ENCODE assay signal across 9 cellular contexts in the genomic region with DNA sequence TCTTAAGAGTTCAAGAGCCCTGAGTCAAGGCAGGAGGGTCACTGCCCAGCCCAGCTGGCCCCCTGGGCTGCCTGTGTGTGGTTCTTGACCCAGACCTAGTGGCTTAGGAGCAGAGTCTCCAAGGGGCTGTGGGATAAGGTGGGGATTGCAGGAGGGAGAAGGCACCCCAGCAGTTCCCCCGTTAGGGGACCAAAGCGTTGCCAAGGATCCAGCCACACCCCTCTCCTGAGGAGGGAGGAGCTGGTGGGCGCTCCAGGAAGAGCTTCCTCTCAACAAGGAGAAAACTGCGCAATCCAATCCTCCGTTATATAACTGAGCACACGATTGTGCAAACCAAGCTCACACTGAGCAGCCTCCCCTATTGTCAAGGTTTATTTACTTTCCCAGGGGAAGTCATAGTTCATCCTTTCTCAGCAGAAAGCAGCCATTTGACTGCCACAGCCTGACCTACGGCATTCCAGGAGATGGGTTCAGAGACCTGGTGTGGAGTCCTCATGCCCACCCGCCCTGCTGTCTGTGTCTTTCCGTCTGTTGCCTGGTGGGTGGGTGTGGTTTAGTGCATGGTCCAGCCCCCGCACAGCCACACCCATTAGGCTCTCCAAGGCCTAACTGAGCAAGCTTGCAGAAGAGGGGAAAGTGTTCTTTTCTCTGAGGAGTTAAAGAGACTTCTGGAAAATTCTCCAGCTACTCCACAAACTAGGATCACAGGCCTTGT. TPM values are rescaled to one million over a fixed set of nuclear protein-coding genes. Genes with fewer than 3 reads are reported as not detected.
DNase-seq lines count a peak whose midpoint lies in the region; ATAC-seq and TF ChIP-seq lines count a peak whose summit lies in the region.
"Had no signal": no experiment of that assay in that cellular context is flagged by ENCODE, and none has a peak within 500 bp of the region (broad histone marks: within the 10 kb centered on the region; RNA-seq: fewer than 3 reads in every experiment).

No MANE protein-coding gene starts in this region.

- intact Hi-C loops in MCF 10A (cut with micrococcal nuclease): no loop called here
- intact Hi-C loops in mammary epithelial cell (cut with micrococcal nuclease): no loop called here
- intact Hi-C loops in adrenal gland (cut with DNase I): no loop called here

- H3K4me3 ChIP-seq in mammary epithelial cell (replicated peaks in 1 of 3; ENCODE audit: insufficient read depth in 1 of 3, low read depth in 2 of 3, low read length in 3 of 3) (no peak overlapping the region), adrenal gland (peak overlapping the region in 1 of 4 donors; percentile 93), thymus (ENCODE audit: low read length) (no peak overlapping the region), SJCRH30 (no peak overlapping the region)

- no peak overlapping the region for H3K4me2 ChIP-seq in mammary epithelial cell (ENCODE audit: insufficient read depth, low read depth, low read length)

- H3K4me3 Mint-ChIP-seq in MCF 10A (ENCODE audit: unreplicated experiment): no peak overlapping the region

- no peak overlapping the region for H3K27ac Mint-ChIP-seq in MCF 10A (ENCODE audit: low read depth, unreplicated experiment)

- ATAC-seq in GM18517 (IDR thresholded peaks at IDR 0.05; ENCODE audit: unreplicated experiment): no peak

- H3K36me3 Mint-ChIP-seq in MCF 10A (ENCODE audit: insufficient read depth, unreplicated experiment): peaks cover 12% of the 10 kb centered on the region
- H3K36me3 Mint-ChIP-seq: naive B cell had no signal

- H3K4me1 ChIP-seq in mammary epithelial cell (ENCODE audit: insufficient read depth, low read length) (peaks cover 16% of the 10 kb centered on the region), adrenal gland (replicated peaks in 1 of 2) (peaks cover 69 to 76% of the 10 kb centered on the region in 2 donors), thymus (ENCODE audit: control insufficient read depth, insufficient read depth, low read length) (no peaks in the 10 kb centered on the region), SJCRH30 (no peaks in the 10 kb centered on the region)

- H3K9me3 ChIP-seq in mammary epithelial cell (replicated peaks; ENCODE audit: insufficient read depth, low read length): no peaks in the 10 kb centered on the region
- H3K9me3 ChIP-seq in adrenal gland (replicated peaks in 1 of 3): no peaks in the 10 kb centered on the region
- no peaks in the 10 kb centered on the region for H3K9me3 ChIP-seq in thymus (ENCODE audit: control insufficient read depth)
- no peaks in the 10 kb centered on the region for H3K9me3 ChIP-seq in SJCRH30 (replicated peaks)

- no peaks in the 10 kb centered on the region for H3K27me3 Mint-ChIP-seq in MCF 10A (ENCODE audit: insufficient read depth, unreplicated experiment)

- H3K4me1 Mint-ChIP-seq in MCF 10A (ENCODE audit: insufficient read depth, unreplicated experiment): peaks cover 44% of the 10 kb centered on the region

- no peak for TF ChIP-seq CTCF in MCF 10A (IDR thresholded peaks at IDR 0.05; ENCODE audit: unreplicated experiment)
- no peak for TF ChIP-seq CTCF in mammary epithelial cell (conservative IDR thresholded peaks at IDR 0.05 in 1 of 2, IDR thresholded peaks at IDR 0.05 in 1 of 2; ENCODE audit: extremely low read depth in 1 of 2, insufficient read depth in 1 of 2, low read depth in 1 of 2, low read length in 2 of 2)
- no peak for TF ChIP-seq CTCF in adrenal gland (IDR thresholded peaks at IDR 0.05)

- CTCF ChIA-PET in MCF 10A (lab: Yijun Ruan, JAX) (interaction anchor here (0.5 to 6.5 kb wide), 24 partner anchors 10 to 367 kb away, joined by 3 to 75 read pairs (median 5); partner anchors contain the start of genes SRP9 and TMEM63A), mammary epithelial cell (lab: Charles Lee; ENCODE audit: low non-redundant PET) (no interaction called here)

- TF ChIP-seq POLR2A in adrenal gland (IDR thresholded peaks at IDR 0.05): peak; percentile 7 to 75

- H3K9ac ChIP-seq in mammary epithelial cell (ENCODE audit: insufficient read depth, low read length): no peak overlapping the region

- in situ Hi-C loops in mammary epithelial cell (cut with MboI; ENCODE audit: low sequenced_read_pairs in 2 of 2): no loop called here

- dilution Hi-C loops in mammary epithelial cell (cut with HindIII; ENCODE audit: low sequenced_read_pairs): no loop called here

- H3K27me3 ChIP-seq in mammary epithelial cell (ENCODE audit: insufficient read depth, low read length): no peaks in the 10 kb centered on the region
- H3K27me3 ChIP-seq in adrenal gland: no peaks in the 10 kb centered on the region
- no peaks in the 10 kb centered on the region for H3K27me3 ChIP-seq in thymus (ENCODE audit: control insufficient read depth, insufficient read depth)
- no peaks in the 10 kb centered on the region for H3K27me3 ChIP-seq in SJCRH30

- DNase-seq in MCF 10A (ENCODE audit: unreplicated experiment) (peak; percentile 96), mammary epithelial cell (no peak), adrenal gland (peak; percentile 70 to 92 (median 89)), kidney tubule cell (ENCODE audit: low spot score) (peak; percentile 24), SJCRH30 (no peak), dedifferentiated amniotic fluid mesenchymal stem cell (ENCODE audit: extremely low spot score) (no peak)
- DNase-seq: naive B cell had no signal

- no peaks in the 10 kb centered on the region for H3K9me3 Mint-ChIP-seq in MCF 10A (ENCODE audit: unreplicated experiment)
- H3K9me3 Mint-ChIP-seq: naive B cell had no signal

- 97% methylated on average over 7 of the region's 10 CpGs for WGBS in mammary epithelial cell (ENCODE audit: low coverage, missing lambda C conversion rate)
- 5 to 14% (median 11%) methylated on average over 7 to 10 of the region's 10 CpGs for WGBS in adrenal gland, 4 donors
- 93% methylated on average over 10 of the region's 10 CpGs for WGBS in thymus

- H4K20me1 ChIP-seq in mammary epithelial cell (ENCODE audit: insufficient read depth, low read length): no peaks in the 10 kb centered on the region

- H3K27ac ChIP-seq in mammary epithelial cell (ENCODE audit: insufficient read depth, low read depth, low read length) (no peak overlapping the region), adrenal gland (peak overlapping the region; percentile 81 to 98 (median 97)), thymus (ENCODE audit: low read depth) (peak overlapping the region; percentile 31), SJCRH30 (no peak overlapping the region)

- no TSS peak for BruUV-seq in MCF 10A (replicated peaks; lab: Mats Ljungman, UMichigan)
- no TSS peak for BruUV-seq in mammary epithelial cell (replicated peaks; lab: Mats Ljungman, UMichigan)

- H3K36me3 ChIP-seq in mammary epithelial cell (ENCODE audit: insufficient read depth, low read length): no peaks in the 10 kb centered on the region
- H3K36me3 ChIP-seq in adrenal gland (replicated peaks in 1 of 2): no peaks in the 10 kb centered on the region
- H3K36me3 ChIP-seq in thymus (ENCODE audit: control insufficient read depth, insufficient read depth): no peaks in the 10 kb centered on the region
- H3K36me3 ChIP-seq in SJCRH30: no peaks in the 10 kb centered on the region

- H2AFZ ChIP-seq in mammary epithelial cell (ENCODE audit: low read depth, low read length): no peak overlapping the region

- POLR2A ChIA-PET in MCF 10A (lab: Yijun Ruan, JAX): interaction anchor here (0.5 to 7.5 kb wide), 20 partner anchors 10 to 656 kb away, joined by 3 to 135 read pairs (median 3); partner anchors contain the start of genes LBR, PYCR2, SRP9 and TMEM63A

- no peaks in the 10 kb centered on the region for H3K79me2 ChIP-seq in mammary epithelial cell (ENCODE audit: insufficient read depth, low read length)

RNA-seq across cellular contexts. Expression of gene EPHX1, which starts 3.5 kb away (rescaled TPM):
- total RNA-seq in MCF 10A (2022) (25.0 and 35.8 TPM in 2 replicates), mammary epithelial cell (10 to 100 TPM; 22.8 to 32.8 TPM), adrenal gland (1,000 to 10,000 TPM; 1,400 to 3,548 (median 1,755) TPM)
- polyA plus RNA-seq in mammary epithelial cell (17.6 TPM), adrenal gland (1,000 to 10,000 TPM in 1 of 3 donors, 100 to 1,000 TPM in 2; 337 to 1,831 (median 896) TPM), thymus (13.3 TPM)
- 15.2 TPM for polyA minus RNA-seq in mammary epithelial cell
- total RNA-seq in SJCRH30 (2014; rRNA removed; shearing (Covaris generic)): 6.3 and 7.2 TPM in 2 replicates

RNA-seq across cellular contexts. Expression of gene SRP9, which starts 35.8 kb away (rescaled TPM):
- total RNA-seq in MCF 10A (2022) (417 and 511 TPM in 2 replicates), mammary epithelial cell (100 to 1,000 TPM; 164 to 214 TPM), adrenal gland (100 to 1,000 TPM; 197 to 429 (median 293) TPM)
- polyA plus RNA-seq in mammary epithelial cell (228 TPM), adrenal gland (100 to 1,000 TPM; 144 to 521 (median 178) TPM), thymus (362 TPM)
- 74.5 TPM for polyA minus RNA-seq in mammary epithelial cell
- total RNA-seq in SJCRH30 (2014; rRNA removed; shearing (Covaris generic)): 618 and 654 TPM in 2 replicates

Comparison
In these comparisons a context has a peak if more than half of its experiments do, and no peak if none do; other contexts are left out.
1. DNase-seq: peak in MCF 10A (single experiment), adrenal gland (7 of 7) and kidney tubule cell (single experiment); none in mammary epithelial cell (single experiment), SJCRH30 (0 of 2) and dedifferentiated amniotic fluid mesenchymal stem cell (single experiment).
2. H3K27ac ChIP-seq: peak in adrenal gland (5 of 5) and thymus (single experiment); none in mammary epithelial cell (single experiment) and SJCRH30 (single experiment).
3. RNA of gene EPHX1, which starts 3.5 kb away (total RNA-seq): 1,400 to 3,548 TPM in adrenal gland; 25.0 to 35.8 TPM in MCF 10A, 22.8 to 32.8 TPM in mammary epithelial cell and 6.3 to 7.2 TPM in SJCRH30; every median in the first group is over 10 times any median in the second.